In genomic region chr5:95729115-95730010, GRCh38 we compare ENCODE assay signal across 9 cellular contexts. TPM values are rescaled to one million over a fixed set of nuclear protein-coding genes. Genes with fewer than 3 reads are reported as not detected.
DNase-seq lines count a peak whose midpoint lies in the region; ATAC-seq and TF ChIP-seq lines count a peak whose summit lies in the region.
"Had no signal": no experiment of that assay in that cellular context is flagged by ENCODE, and none has a peak within 500 bp of the region (broad histone marks: within the 10 kb centered on the region; RNA-seq: fewer than 3 reads in every experiment).

No MANE protein-coding gene starts in this region.

- H3K9ac ChIP-seq in adipocyte (ENCODE audit: low read length), result peak overlapping the region; percentile 99

- intact Hi-C loops in Right ventricle myocardium inferior (cut with DNase I), result loop anchor here (2.0 to 5.0 kb wide), 2 partner anchors 61 to 82 kb away; partner anchors contain the start of gene RFESD
- intact Hi-C loops in testis (cut with DNase I; ENCODE audit: low total_unique reads), result no loop called here

- H3K4me3 ChIP-seq in cardiac muscle cell (peak overlapping the region; percentile 96), adipocyte (ENCODE audit: low read length) (peak overlapping the region; percentile 99), testis (peak overlapping the region in 1 of 2 donors; percentile 89)

- H3K9me3 ChIP-seq in cardiac muscle cell (ENCODE audit: low read depth) (no peaks in the 10 kb centered on the region), adipocyte (ENCODE audit: control insufficient read depth, low read length) (no peaks in the 10 kb centered on the region), testis (no peaks in the 10 kb centered on the region)

- DNase-seq in cardiac muscle cell (ENCODE audit: low read depth in 1 of 2, low spot score in 1 of 2), result no peak
- no peak for DNase-seq in Right ventricle myocardium inferior (ENCODE audit: missing footprints)
- DNase-seq in adipocyte (ENCODE audit: low read depth), result no peak
- DNase-seq in myocyte (ENCODE audit: low read depth), result peak; percentile 31
- no peak for DNase-seq in testis
- no peak for DNase-seq in epidermal melanocyte (ENCODE audit: insufficient read length, low spot score)
- DNase-seq: activated naive CD8-positive, alpha-beta T cell treated with anti-CD3 and anti-CD28 coated beads, Interleukin-2, amount 10 ng/mL, durations not matched to agents 7 days and 5 days had no signal

- no peak for TF ChIP-seq CTCF in cardiac muscle cell (IDR thresholded peaks at IDR 0.05; ENCODE audit: low read depth, low read length)
- no peak for TF ChIP-seq CTCF in testis (IDR thresholded peaks at IDR 0.05)

- H3K27me3 ChIP-seq in cardiac muscle cell (no peaks in the 10 kb centered on the region), adipocyte (replicated peaks; ENCODE audit: control insufficient read depth, insufficient read depth, low read length) (no peaks in the 10 kb centered on the region), testis (no peaks in the 10 kb centered on the region)

- TF ChIP-seq POLR2A in testis (IDR thresholded peaks at IDR 0.05), result no peak

- H3K4me1 ChIP-seq in cardiac muscle cell (ENCODE audit: low read depth) (peaks cover 36% of the 10 kb centered on the region), adipocyte (ENCODE audit: control insufficient read depth, insufficient read depth, low read length) (peaks cover 67% of the 10 kb centered on the region), testis (peaks cover 45% of the 10 kb centered on the region)

- 75 to 79% methylated on average over 8 of the region's 8 CpGs for WGBS in testis, 2 donors

- no peaks in the 10 kb centered on the region for H3K36me3 ChIP-seq in cardiac muscle cell
- no peaks in the 10 kb centered on the region for H3K36me3 ChIP-seq in adipocyte (ENCODE audit: control insufficient read depth, insufficient read depth, low read length, severe bottlenecking)
- no peaks in the 10 kb centered on the region for H3K36me3 ChIP-seq in testis (ENCODE audit: low read depth, missing control alignments)

- H3K27ac ChIP-seq in cardiac muscle cell, result peak overlapping the region; percentile 96
- peak overlapping the region; percentile 96 to 99 for H3K27ac ChIP-seq in testis

- ATAC-seq in Right ventricle myocardium inferior (no peak), HG03565 (IDR thresholded peaks at IDR 0.05; ENCODE audit: unreplicated experiment) (no peak), GM21737 (IDR thresholded peaks at IDR 0.05; ENCODE audit: unreplicated experiment) (no peak)

RNA-seq across cellular contexts. Expression of gene RHOBTB3, which starts 1.8 kb away (rescaled TPM):
- total RNA-seq in cardiac muscle cell (343 and 477 TPM in 2 replicates), Right ventricle myocardium inferior (76.5 TPM), myocyte (223 and 309 TPM in 2 replicates), testis (100 to 1,000 TPM; 163 to 190 TPM)
- polyA plus RNA-seq in cardiac muscle cell (455 and 589 TPM in 2 replicates), testis (ENCODE audit: insufficient read depth, low read depth, low replicate concordance) (44.1 TPM)
- polyA plus RNA-seq in myocyte (2012), result 45.2 TPM

RNA-seq across cellular contexts. Expression of gene SPATA9, which starts 46.6 kb away (rescaled TPM):
- total RNA-seq in cardiac muscle cell (0.45 and 1.0 TPM in 2 replicates), Right ventricle myocardium inferior (not detected), myocyte (1.4 and 1.7 TPM in 2 replicates), testis (10 to 100 TPM in 1 of 2 donors, 1 to 10 TPM in 1; 7.4 to 21.2 TPM)
- polyA plus RNA-seq in cardiac muscle cell (1.3 and 1.8 TPM in 2 replicates), testis (ENCODE audit: insufficient read depth, low read depth, low replicate concordance) (36.9 TPM)
- polyA plus RNA-seq in myocyte (2012), result 1.1 TPM
- total RNA-seq: activated naive CD8-positive, alpha-beta T cell treated with anti-CD3 and anti-CD28 coated beads, Interleukin-2, amount 10 ng/mL, durations not matched to agents 7 days and 5 days had no signal
